6 cellular contexts compared by ENCODE assay signal in genomic region chr4:29551813-29552212, GRCh38.
"Had no signal": no experiment of that assay in that cellular context is flagged by ENCODE, and none has a peak within 500 bp of the region (broad histone marks: within the 10 kb centered on the region; RNA-seq: fewer than 3 reads in every experiment).

No MANE protein-coding gene starts in this region.

- DNase-seq: H9, HCEC 1CT, IMR-90, KG1 had no signal

- H3K4me3 ChIP-seq: GM23338, K562 had no signal

- H2AFZ ChIP-seq: GM23338 had no signal

- ATAC-seq: GM23338, K562 had no signal

- H3K4me2 ChIP-seq: GM23338 had no signal
